8 cellular contexts compared by ENCODE assay signal in genomic region chr16:67934306-67935095, GRCh38. TPM values are rescaled to one million over a fixed set of nuclear protein-coding genes. Genes with fewer than 3 reads are reported as not detected.
DNase-seq lines count a peak whose midpoint lies in the region; ATAC-seq and TF ChIP-seq lines count a peak whose summit lies in the region.

No MANE protein-coding gene starts in this region.

- peaks cover 11% of the 10 kb centered on the region for H3K4me1 ChIP-seq in HUES48 (ENCODE audit: control insufficient read depth, insufficient read depth, low read length)
- peaks cover 21% of the 10 kb centered on the region for H3K4me1 ChIP-seq in muscle layer of colon (ENCODE audit: insufficient read depth, low read length)

- H3K4me3 ChIP-seq in AG09309 (ENCODE audit: control insufficient read depth, low read depth, low read length) = peak overlapping the region; percentile 98
- peak overlapping the region; percentile 99 for H3K4me3 ChIP-seq in HUES48 (ENCODE audit: low read depth, low read length)
- peak overlapping the region; percentile 99 for H3K4me3 ChIP-seq in brain microvascular endothelial cell (ENCODE audit: low read depth, low read length)
- peak overlapping the region; percentile 67 to 93 for H3K4me3 ChIP-seq in muscle layer of colon (ENCODE audit: low read depth in 1 of 2, low read length in 2 of 2)

- 0 out of 2 replicates have a peak overlapping the region, but pooled peaks have one; percentile 74 for H3K9ac ChIP-seq in HUES48 (ENCODE audit: low read depth, low read length)
- H3K9ac ChIP-seq in muscle layer of colon (ENCODE audit: low read length) = peak overlapping the region; percentile 66

- H3K36me3 ChIP-seq in HUES48 (ENCODE audit: control insufficient read depth, insufficient read depth, low read length) (peaks cover 6% of the 10 kb centered on the region; the same call in 1 of the 2 replicates), brain microvascular endothelial cell (replicated peaks) (peaks cover 7% of the 10 kb centered on the region), muscle layer of colon (ENCODE audit: insufficient read depth, low read length) (peaks cover 7% of the 10 kb centered on the region)

- H3K27ac ChIP-seq in HUES48 (ENCODE audit: low read depth, low read length) = no peak overlapping the region
- no peak overlapping the region for H3K27ac ChIP-seq in brain microvascular endothelial cell
- peak overlapping the region; percentile 98 for H3K27ac ChIP-seq in muscle layer of colon (ENCODE audit: low read depth, low read length)

- DNase-seq in AG09309 (ENCODE audit: low read depth) (no peak), brain microvascular endothelial cell (no peak), SK-N-DZ (ENCODE audit: low spot score) (no peak), iPS-NIHi11 (ENCODE audit: low spot score) (no peak)

- in situ Hi-C loops in brain microvascular endothelial cell (cut with HindIII; ENCODE audit: low pct_ligation_motif_present, low sequenced_read_pairs) = no loop called here

- no peaks in the 10 kb centered on the region for H3K27me3 ChIP-seq in HUES48 (ENCODE audit: control insufficient read depth, insufficient read depth, low read length)
- H3K27me3 ChIP-seq in brain microvascular endothelial cell (replicated peaks) = no peaks in the 10 kb centered on the region
- no peaks in the 10 kb centered on the region for H3K27me3 ChIP-seq in muscle layer of colon (ENCODE audit: control insufficient read depth in 1 of 2, insufficient read depth in 2 of 2, low read length in 2 of 2)

- ATAC-seq in GM18873 (IDR thresholded peaks at IDR 0.05; ENCODE audit: low FRiP score, unreplicated experiment) (no peak), HG03520 (IDR thresholded peaks at IDR 0.05; ENCODE audit: unreplicated experiment) (no peak)

- TF ChIP-seq CTCF in AG09309 (IDR thresholded peaks at IDR 0.05; ENCODE audit: control insufficient read depth, insufficient read depth, low read depth, low read length, missing control alignments) (no peak), brain microvascular endothelial cell (IDR thresholded peaks at IDR 0.05; ENCODE audit: low read depth, low read length, missing control alignments) (no peak)

- no peaks in the 10 kb centered on the region for H3K9me3 ChIP-seq in HUES48 (ENCODE audit: control insufficient read depth, insufficient read depth, low read length)
- H3K9me3 ChIP-seq in muscle layer of colon (ENCODE audit: low read length) = no peaks in the 10 kb centered on the region

RNA-seq across cellular contexts. Expression of gene PSMB10, which starts 2.1 kb away (rescaled TPM):
- polyA plus RNA-seq in SK-N-DZ (2014; cell fraction: cytosol; rRNA removed) = 21.6 and 38.5 TPM in 2 replicates
- polyA plus RNA-seq in SK-N-DZ (2014; cell fraction: nucleus; rRNA removed) = 35.0 and 44.6 TPM in 2 replicates

RNA-seq across cellular contexts. Expression of gene CTRL, which starts 2.8 kb away (rescaled TPM):
- 6.0 and 7.0 TPM in 2 replicates for polyA plus RNA-seq in SK-N-DZ (2014; cell fraction: cytosol; rRNA removed)
- 8.8 and 14.6 TPM in 2 replicates for polyA plus RNA-seq in SK-N-DZ (2014; cell fraction: nucleus; rRNA removed)

RNA-seq across cellular contexts. Expression of gene LCAT, which starts 9.4 kb away (rescaled TPM):
- polyA plus RNA-seq in SK-N-DZ (2014; cell fraction: cytosol; rRNA removed) = 0.77 and 3.9 TPM in 2 replicates
- polyA plus RNA-seq in SK-N-DZ (2014; cell fraction: nucleus; rRNA removed) = 12.4 and 26.8 TPM in 2 replicates

RNA-seq across cellular contexts. Expression of gene SLC12A4, which starts 33.9 kb away (rescaled TPM):
- 3.4 and 5.0 TPM in 2 replicates for polyA plus RNA-seq in SK-N-DZ (2014; cell fraction: cytosol; rRNA removed)
- polyA plus RNA-seq in SK-N-DZ (2014; cell fraction: nucleus; rRNA removed) = 11.8 and 13.3 TPM in 2 replicates

RNA-seq across cellular contexts. Expression of gene PSKH1, which starts 41.4 kb away (rescaled TPM):
- 13.4 and 16.3 TPM in 2 replicates for polyA plus RNA-seq in SK-N-DZ (2014; cell fraction: cytosol; rRNA removed)
- polyA plus RNA-seq in SK-N-DZ (2014; cell fraction: nucleus; rRNA removed) = 8.7 and 13.4 TPM in 2 replicates
